In genomic region chr3:14124615-14125192, GRCh38 we compare ENCODE assay signal across 8 cellular contexts. TPM values are rescaled to one million over a fixed set of nuclear protein-coding genes. Genes with fewer than 3 reads are reported as not detected.
DNase-seq lines count a peak whose midpoint lies in the region; ATAC-seq and TF ChIP-seq lines count a peak whose summit lies in the region.

Gene CHCHD4, minus strand, starts transcription at chr3:14124870. Its CDS starts 194 bp downstream, at chr3:14124676.
A gene with protein sequence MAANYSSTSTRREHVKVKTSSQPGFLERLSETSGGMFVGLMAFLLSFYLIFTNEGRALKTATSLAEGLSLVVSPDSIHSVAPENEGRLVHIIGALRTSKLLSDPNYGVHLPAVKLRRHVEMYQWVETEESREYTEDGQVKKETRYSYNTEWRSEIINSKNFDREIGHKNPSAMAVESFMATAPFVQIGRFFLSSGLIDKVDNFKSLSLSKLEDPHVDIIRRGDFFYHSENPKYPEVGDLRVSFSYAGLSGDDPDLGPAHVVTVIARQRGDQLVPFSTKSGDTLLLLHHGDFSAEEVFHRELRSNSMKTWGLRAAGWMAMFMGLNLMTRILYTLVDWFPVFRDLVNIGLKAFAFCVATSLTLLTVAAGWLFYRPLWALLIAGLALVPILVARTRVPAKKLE (plus strand): TSS chr3:14125052. CDS start chr3:14125194, 142 bp downstream.

- intact Hi-C loops in right lobe of liver (cut with DNase I) = no loop called here

- 0% methylated on average over 12 of the region's 55 CpGs for WGBS in right lobe of liver (ENCODE audit: insufficient coverage, low coverage, low lambda C conversion rate, missing lambda C conversion rate)

- TF ChIP-seq POLR2A in right lobe of liver (IDR thresholded peaks at IDR 0.05) = peak; percentile 73

- DNase-seq in NCI-H774 (lab: John Stamatoyannopoulos, UW) = peak; percentile 95
- DNase-seq in activated CD4-positive, alpha-beta T cell treated with anti-CD3 and anti-CD28 coated beads, Interleukin-2, amount 50 U/mL, for 48 hours = peak; percentile 97
- DNase-seq in dermis microvascular lymphatic vessel endothelial cell (ENCODE audit: low read depth in 2 of 2) = peak; percentile 98 to 99
- peak; percentile 100 for DNase-seq in right lobe of liver
- DNase-seq in stimulated activated CD4-positive, alpha-beta T cell treated with anti-CD3 and anti-CD28 coated beads, Interleukin-4, amount 100 ng/mL, for 4 hours = peak; percentile 95 to 99

- H3K36me3 ChIP-seq in right lobe of liver = peaks cover 0 to 5% (median 0%) of the 10 kb centered on the region in 4 donors

- H3K27ac ChIP-seq in C4-2B (peak within 1 kb of the TSS; percentile 98), right lobe of liver (peak within 1 kb of the TSS; percentile 84 to 89 (median 86))

- TF ChIP-seq CTCF in C4-2B (conservative IDR thresholded peaks at IDR 0.05) (no peak), right lobe of liver (IDR thresholded peaks at IDR 0.05) (no peak)

- ATAC-seq in GM19395 (IDR thresholded peaks at IDR 0.05; ENCODE audit: unreplicated experiment) = peak; percentile 89
- peak; percentile 89 for ATAC-seq in HG03565 (IDR thresholded peaks at IDR 0.05; ENCODE audit: unreplicated experiment)
- peak; percentile 88 to 92 (median 90) for ATAC-seq in right lobe of liver

- H3K9me3 ChIP-seq in right lobe of liver = no peaks in the 10 kb centered on the region

- peak within 1 kb of the TSS; percentile 90 to 95 (median 92) for H3K4me3 ChIP-seq in right lobe of liver

- H3K27me3 ChIP-seq in right lobe of liver = no peaks in the 10 kb centered on the region

- H3K4me1 ChIP-seq in right lobe of liver = peaks cover 0 to 31% (median 13%) of the 10 kb centered on the region in 4 donors

RNA-seq across cellular contexts. Expression of gene CHCHD4, which starts in this region (rescaled TPM):
- total RNA-seq in dermis microvascular lymphatic vessel endothelial cell = 11.9 and 12.9 TPM in 2 replicates
- 10 to 100 TPM in 2 of 6 experiments, 1 to 10 TPM in 4; 6.2 to 13.5 (median 8.4) TPM for total RNA-seq in right lobe of liver

RNA-seq across cellular contexts. Expression of the second gene that starts in this region (rescaled TPM):
- total RNA-seq in dermis microvascular lymphatic vessel endothelial cell = 59.2 and 69.3 TPM in 2 replicates
- 10 to 100 TPM in 5 of 6 experiments, 1 to 10 TPM in 1; 9.3 to 16.8 (median 14.6) TPM for total RNA-seq in right lobe of liver

Comparison
In these comparisons a context has a peak if more than half of its experiments do, and no peak if none do; other contexts are left out.
1. Peak in every context shown above with its lines: DNase-seq, ATAC-seq, H3K4me3 ChIP-seq and H3K27ac ChIP-seq.